8 cellular contexts compared by ENCODE assay signal in the genomic region with DNA sequence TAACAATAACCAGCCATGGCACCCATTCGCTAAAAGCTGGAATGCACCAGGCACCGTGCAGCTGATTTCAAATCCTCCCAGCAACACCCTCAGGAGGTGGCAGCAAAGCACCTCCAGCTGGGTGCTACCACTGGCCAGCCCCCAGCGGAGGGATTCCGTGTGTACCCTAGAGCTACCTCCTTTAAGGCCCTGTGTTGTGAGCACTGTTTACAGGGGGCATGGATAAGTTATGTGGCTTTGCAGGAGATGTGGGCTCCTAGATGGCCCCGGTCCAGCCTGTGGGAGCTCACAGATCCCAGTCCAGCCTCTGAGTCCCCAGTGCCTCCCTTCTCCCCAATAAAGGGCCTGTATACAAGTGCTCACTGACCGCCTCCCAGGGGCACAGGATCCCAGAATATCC. TPM values are rescaled to one million over a fixed set of nuclear protein-coding genes. Genes with fewer than 3 reads are reported as not detected.
DNase-seq lines count a peak whose midpoint lies in the region; FAIRE-seq and TF ChIP-seq lines count a peak whose summit lies in the region.

No MANE protein-coding gene starts in this region.

- in situ Hi-C loops in ACHN (cut with HindIII; ENCODE audit: low pct_ligation_motif_present, low pct_unique_long_range_greater_than_20kb, low sequenced_read_pairs) = no loop called here

- peak; percentile 85 for DNase-seq in GM12865 (ENCODE audit: low read depth)
- DNase-seq in HFF-Myc (ENCODE audit: extremely low read depth, low read depth) = no peak
- peak; percentile 38 for DNase-seq in NCI-H510A (lab: John Stamatoyannopoulos, UW)
- peak; percentile 46 for DNase-seq in activated T-cell treated with anti-CD3 and anti-CD28 coated beads for 1 hour (ENCODE audit: low read depth)
- DNase-seq in fibroblast of mammary gland (ENCODE audit: low read depth) = peak; percentile 38
- DNase-seq in small intestine = no peak
- DNase-seq in dedifferentiated amniotic fluid mesenchymal stem cell (ENCODE audit: extremely low spot score) = no peak
- no peak for DNase-seq in ACHN

- no peaks in the 10 kb centered on the region for H3K9me3 ChIP-seq in small intestine (ENCODE audit: control insufficient read depth, low read depth)

- no peak for FAIRE-seq in small intestine (lab: Jason Lieb, UNC)

- 55 to 72% (median 64%) methylated on average over 6 of the region's 6 CpGs for whole genome bisulfite sequencing in small intestine, 3 donors

- H3K4me1 ChIP-seq in small intestine (ENCODE audit: control insufficient read depth in 2 of 2, insufficient read depth in 1 of 2, low read depth in 1 of 2, low read length in 1 of 2) = no peaks in the 10 kb centered on the region

- H3K36me3 ChIP-seq in small intestine (ENCODE audit: control insufficient read depth in 2 of 2, insufficient read depth in 2 of 2, low read length in 2 of 2) = peaks cover 9 to 11% of the 10 kb centered on the region in 2 donors

- no peaks in the 10 kb centered on the region for H3K27me3 ChIP-seq in small intestine (ENCODE audit: control insufficient read depth in 2 of 2, insufficient read depth in 2 of 2, low read length in 2 of 2)

- TF ChIP-seq CTCF in GM12865 (IDR thresholded peaks at IDR 0.05; ENCODE audit: insufficient read depth, low read depth, low read length, missing control alignments) (peak; percentile 42), HFF-Myc (IDR thresholded peaks at IDR 0.05; ENCODE audit: low read depth, low read length, missing control alignments) (no peak), fibroblast of mammary gland (conservative IDR thresholded peaks at IDR 0.05; ENCODE audit: control insufficient read depth, insufficient read depth, low read depth, low read length) (peak; percentile 2)

- H3K27ac ChIP-seq in small intestine (ENCODE audit: low read depth in 1 of 2, low read length in 1 of 2) = peak overlapping the region; percentile 42 to 89

- H3K4me3 ChIP-seq in GM12865 (ENCODE audit: low read depth, low read length) (peak overlapping the region; percentile 98), HFF-Myc (replicated peaks; ENCODE audit: low read depth, low read length) (peak overlapping the region; percentile 47), fibroblast of mammary gland (ENCODE audit: control insufficient read depth, low read depth, low read length) (peak overlapping the region; percentile 37), small intestine (ENCODE audit: low read depth in 1 of 2, low read length in 2 of 2) (peak overlapping the region; percentile 37 to 45)

RNA-seq across cellular contexts. Expression of a gene that starts 27.1 kb away (rescaled TPM):
- 10 to 100 TPM in 2 of 3 donors, 1 to 10 TPM in 1; 5.4 to 43.0 (median 15.4) TPM for polyA plus RNA-seq in small intestine

Comparison
In these comparisons a context has a peak if more than half of its experiments do, and no peak if none do; other contexts are left out.
1. DNase-seq: peak in GM12865 (single experiment), NCI-H510A (single experiment), activated T-cell treated with anti-CD3 and anti-CD28 coated beads for 1 hour (single experiment) and fibroblast of mammary gland (single experiment); none in HFF-Myc (single experiment), small intestine (single experiment), dedifferentiated amniotic fluid mesenchymal stem cell (single experiment) and ACHN (single experiment).
2. H3K4me3 ChIP-seq: peak in every context shown above with its lines; median percentile 98 in GM12865; 47 in HFF-Myc; 41 in small intestine; 37 in fibroblast of mammary gland.